ENCODE assay signal across 8 cellular contexts in the genomic region with DNA sequence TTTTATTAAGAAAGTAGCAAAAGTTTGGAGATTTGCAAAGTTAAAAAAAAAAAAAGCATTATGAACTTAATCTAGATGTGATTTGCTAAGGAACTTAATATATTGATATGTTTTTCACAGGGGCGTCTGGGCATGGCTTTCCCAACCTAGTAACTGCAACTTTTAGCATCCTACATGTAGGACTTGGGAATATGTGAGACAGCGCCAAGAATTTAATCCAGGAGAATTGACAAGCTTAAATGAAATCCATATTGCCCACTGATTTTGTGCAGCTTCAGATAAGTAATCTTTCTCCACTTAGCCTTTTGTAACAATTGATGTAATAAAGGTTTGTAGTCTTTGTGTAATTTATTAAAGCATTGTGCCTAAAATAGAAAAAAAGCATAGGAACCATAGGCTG. TPM values are rescaled to one million over a fixed set of nuclear protein-coding genes. Genes with fewer than 3 reads are reported as not detected.
DNase-seq lines count a peak whose midpoint lies in the region; ATAC-seq and TF ChIP-seq lines count a peak whose summit lies in the region.

No MANE protein-coding gene starts in this region.

- H3K9ac ChIP-seq in colonic mucosa (ENCODE audit: low read depth in 2 of 2, low read length in 2 of 2), result peak overlapping the region; percentile 95 to 100

- DNase-seq in AG10803 (ENCODE audit: low read depth), result peak; percentile 40
- no peak for DNase-seq in colonic mucosa
- peak; percentile 12 for DNase-seq in myocyte (ENCODE audit: low read depth)
- DNase-seq in AG08396 (ENCODE audit: low spot score), result no peak
- no peak for DNase-seq in superior temporal gyrus (ENCODE audit: extremely low spot score)
- no peak for DNase-seq in left lobe of liver (ENCODE audit: low spot score)

- ATAC-seq in left lobe of liver, result no peak
- ATAC-seq in GM18907 (IDR thresholded peaks at IDR 0.05; ENCODE audit: unreplicated experiment), result no peak

- TF ChIP-seq CTCF in AG10803 (conservative IDR thresholded peaks at IDR 0.05; ENCODE audit: low read length), result no peak
- TF ChIP-seq CTCF in colonic mucosa (IDR thresholded peaks at IDR 0.05), result no peak

- H3K4me1 ChIP-seq in colonic mucosa, result no peaks in the 10 kb centered on the region

- peak overlapping the region; percentile 98 to 100 (median 99) for H3K27ac Mint-ChIP-seq in IgD-negative memory B cell

- H3K27me3 ChIP-seq in colonic mucosa, result no peaks in the 10 kb centered on the region

- no peaks in the 10 kb centered on the region for H3K9me3 ChIP-seq in colonic mucosa

- no peaks in the 10 kb centered on the region for H3K36me3 ChIP-seq in colonic mucosa

- H3K4me3 Mint-ChIP-seq in IgD-negative memory B cell, result peak overlapping the region; percentile 98 to 99 (median 98)

- H3K36me3 Mint-ChIP-seq in IgD-negative memory B cell, result peaks cover 10% of the 10 kb centered on the region

- intact Hi-C loops in colonic mucosa (cut with DNase I), result loop anchor here (5.0 kb wide), 1 partner anchor 66 kb away; the partner anchor contains the start of gene USP8

- H3K27me3 Mint-ChIP-seq in IgD-negative memory B cell, result no peaks in the 10 kb centered on the region

- peak overlapping the region; percentile 100 for H3K27ac ChIP-seq in colonic mucosa

- H3K9me3 Mint-ChIP-seq in IgD-negative memory B cell, result no peaks in the 10 kb centered on the region

- peak overlapping the region; percentile 92 for H3K4me3 ChIP-seq in AG10803 (ENCODE audit: low read length)
- H3K4me3 ChIP-seq in colonic mucosa, result peak overlapping the region; percentile 97

- peaks cover 31 to 48% (median 34%) of the 10 kb centered on the region in 3 donors for H3K4me1 Mint-ChIP-seq in IgD-negative memory B cell

RNA-seq across cellular contexts. Expression of gene GABPB1, which starts 1.0 kb away (rescaled TPM):
- polyA plus RNA-seq in IgD-negative memory B cell, result 31.4 TPM
- total RNA-seq in colonic mucosa (10 to 100 TPM; 13.6 to 15.7 TPM), myocyte (20.1 and 29.2 TPM in 2 replicates), left lobe of liver (6.0 TPM)
- 9.2 TPM for polyA plus RNA-seq in myocyte (2012)

Comparison
In these comparisons a context has a peak if more than half of its experiments do, and no peak if none do; other contexts are left out.
1. DNase-seq: peak in AG10803 (single experiment) and myocyte (single experiment); none in colonic mucosa (single experiment), AG08396 (single experiment), superior temporal gyrus (single experiment) and left lobe of liver (single experiment).